ENCODE assay signal across 1 cellular context in genomic region chr16:84141143-84141670, GRCh38.
TF ChIP-seq lines count a peak whose summit lies in the region.

No MANE protein-coding gene starts in this region.

TF ChIP-seq in HepG2, 621 proteins besides CTCF, POLR2A, EP300 and RAD21 (continued from another document and continues in another):
- no peak for TF ChIP-seq FUBP1 (CRISPR knock-in tag; IDR thresholded peaks at IDR 0.05; ENCODE audit: borderline replicate concordance)
- no peak for TF ChIP-seq NFYB (CRISPR knock-in tag; IDR thresholded peaks at IDR 0.05)
- TF ChIP-seq UBTF (CRISPR knock-in tag; IDR thresholded peaks at IDR 0.05) = 0 out of 2 replicates have a peak, but pooled peaks have one; percentile 34
- no peak for TF ChIP-seq ZNF564 (CRISPR knock-in tag; IDR thresholded peaks at IDR 0.05)
- no peak for TF ChIP-seq ZMYM2 (CRISPR knock-in tag; IDR thresholded peaks at IDR 0.05)
- 0 out of 2 replicates have a peak, but pooled peaks have one; percentile 35 for TF ChIP-seq ZNF772 (CRISPR knock-in tag; IDR thresholded peaks at IDR 0.05)
- TF ChIP-seq ZNF614 (CRISPR knock-in tag; IDR thresholded peaks at IDR 0.05; ENCODE audit: borderline replicate concordance) = no peak
- no peak for TF ChIP-seq TGIF2 (CRISPR knock-in tag; IDR thresholded peaks at IDR 0.05)
- no peak for TF ChIP-seq FOXK2 (IDR thresholded peaks at IDR 0.05)
- TF ChIP-seq ZNF382 (CRISPR knock-in tag; IDR thresholded peaks at IDR 0.05; ENCODE audit: borderline replicate concordance) = no peak
- peak; percentile 51; the same call in 1 of the 2 replicates for TF ChIP-seq SALL1 (CRISPR knock-in tag; IDR thresholded peaks at IDR 0.05)
- TF ChIP-seq ZNF318 (CRISPR knock-in tag; IDR thresholded peaks at IDR 0.05) = peak; percentile 80; the same call in 1 of the 2 replicates
- TF ChIP-seq ZBTB42 (CRISPR knock-in tag; IDR thresholded peaks at IDR 0.05) = no peak
- TF ChIP-seq WIZ (CRISPR knock-in tag; IDR thresholded peaks at IDR 0.05) = no peak
- TF ChIP-seq MXD3 (CRISPR knock-in tag; IDR thresholded peaks at IDR 0.05) = no peak
- no peak for TF ChIP-seq KDM1A (CRISPR knock-in tag; IDR thresholded peaks at IDR 0.05)
- TF ChIP-seq STAG1 (CRISPR knock-in tag; IDR thresholded peaks at IDR 0.05) = peak; percentile 63
- no peak for TF ChIP-seq ZNF776 (CRISPR knock-in tag; IDR thresholded peaks at IDR 0.05)
- TF ChIP-seq ARID5B (CRISPR knock-in tag; IDR thresholded peaks at IDR 0.05) = no peak
- no peak for TF ChIP-seq ZNF251 (CRISPR knock-in tag; IDR thresholded peaks at IDR 0.05)
- TF ChIP-seq ZNF605 (CRISPR knock-in tag; IDR thresholded peaks at IDR 0.05) = 0 out of 2 replicates have a peak, but pooled peaks have one; percentile 8
- 0 out of 2 replicates have a peak, but pooled peaks have one; percentile 36 for TF ChIP-seq MEIS1 (CRISPR knock-in tag; IDR thresholded peaks at IDR 0.05; ENCODE audit: borderline replicate concordance)
- no peak for TF ChIP-seq NONO (IDR thresholded peaks at IDR 0.05)
- TF ChIP-seq NONO (CRISPR knock-in tag; conservative IDR thresholded peaks at IDR 0.05) = peak; percentile 85
- TF ChIP-seq HNF1B (CRISPR knock-in tag; IDR thresholded peaks at IDR 0.05) = peak; percentile 49; the same call in 1 of the 2 replicates
- TF ChIP-seq SPEN (CRISPR knock-in tag; IDR thresholded peaks at IDR 0.05; ENCODE audit: low read depth) = 0 out of 2 replicates have a peak, but pooled peaks have one; percentile 36
- TF ChIP-seq EHMT2 (IDR thresholded peaks at IDR 0.05; ENCODE audit: borderline replicate concordance, low read depth, low read length) = no peak
- TF ChIP-seq ZNF441 (CRISPR knock-in tag; IDR thresholded peaks at IDR 0.05; ENCODE audit: borderline replicate concordance) = peak; percentile 72
- TF ChIP-seq ZNF619 (CRISPR knock-in tag; IDR thresholded peaks at IDR 0.05) = 0 out of 2 replicates have a peak, but pooled peaks have one; percentile 33
- no peak for TF ChIP-seq LBX2 (CRISPR knock-in tag; IDR thresholded peaks at IDR 0.05; ENCODE audit: borderline replicate concordance)
- no peak for TF ChIP-seq ZNF558 (CRISPR knock-in tag; IDR thresholded peaks at IDR 0.05; ENCODE audit: borderline replicate concordance)
